In the genomic region with DNA sequence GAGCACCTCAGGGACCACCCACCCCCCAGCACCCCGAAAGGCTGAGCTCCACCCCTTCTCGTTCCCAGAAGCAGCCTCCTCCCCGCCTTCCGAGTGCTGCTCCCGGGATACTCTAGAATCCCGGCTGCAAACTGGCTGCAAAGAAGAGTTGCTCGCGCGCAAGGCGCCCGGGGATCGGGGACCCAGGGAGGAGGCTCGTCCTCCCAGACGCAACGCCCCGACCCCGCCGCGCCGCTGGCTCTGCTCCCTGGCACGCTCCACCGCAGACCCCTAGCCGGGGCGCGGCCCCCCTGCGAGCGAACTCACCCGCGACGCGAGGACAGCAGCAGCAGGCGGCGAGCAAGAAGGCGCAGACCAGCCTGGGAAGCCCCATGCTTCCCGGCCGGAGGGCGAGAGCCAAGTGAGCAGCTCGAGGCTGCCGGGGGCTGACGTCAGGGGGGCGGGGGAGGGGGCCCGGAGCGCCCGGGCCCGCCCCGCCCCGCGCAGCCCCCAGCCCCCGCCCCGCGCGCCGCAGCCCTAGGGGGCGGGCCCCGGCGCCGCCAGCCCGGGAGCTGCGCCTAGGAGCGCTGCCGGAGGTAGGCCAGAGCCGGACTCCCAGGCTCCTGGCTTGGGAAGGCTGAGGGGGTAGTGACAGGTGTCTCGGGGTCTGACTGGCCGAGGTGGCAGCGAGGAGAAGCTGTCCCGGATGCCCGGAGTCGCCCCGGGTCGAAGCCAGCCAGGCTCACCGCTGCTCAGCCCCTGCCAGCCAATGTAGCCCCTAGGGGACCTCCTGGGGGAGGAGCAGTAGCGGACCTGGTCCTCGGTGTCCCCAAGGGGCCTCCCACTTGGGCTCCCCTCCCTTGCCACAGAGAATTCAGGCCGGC, we compare ENCODE assay signal across 8 cellular contexts. TPM values are rescaled to one million over a fixed set of nuclear protein-coding genes. Genes with fewer than 3 reads are reported as not detected.
DNase-seq lines count a peak whose midpoint lies in the region; ATAC-seq and TF ChIP-seq lines count a peak whose summit lies in the region.

A gene with protein sequence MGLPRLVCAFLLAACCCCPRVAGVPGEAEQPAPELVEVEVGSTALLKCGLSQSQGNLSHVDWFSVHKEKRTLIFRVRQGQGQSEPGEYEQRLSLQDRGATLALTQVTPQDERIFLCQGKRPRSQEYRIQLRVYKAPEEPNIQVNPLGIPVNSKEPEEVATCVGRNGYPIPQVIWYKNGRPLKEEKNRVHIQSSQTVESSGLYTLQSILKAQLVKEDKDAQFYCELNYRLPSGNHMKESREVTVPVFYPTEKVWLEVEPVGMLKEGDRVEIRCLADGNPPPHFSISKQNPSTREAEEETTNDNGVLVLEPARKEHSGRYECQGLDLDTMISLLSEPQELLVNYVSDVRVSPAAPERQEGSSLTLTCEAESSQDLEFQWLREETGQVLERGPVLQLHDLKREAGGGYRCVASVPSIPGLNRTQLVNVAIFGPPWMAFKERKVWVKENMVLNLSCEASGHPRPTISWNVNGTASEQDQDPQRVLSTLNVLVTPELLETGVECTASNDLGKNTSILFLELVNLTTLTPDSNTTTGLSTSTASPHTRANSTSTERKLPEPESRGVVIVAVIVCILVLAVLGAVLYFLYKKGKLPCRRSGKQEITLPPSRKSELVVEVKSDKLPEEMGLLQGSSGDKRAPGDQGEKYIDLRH (minus strand): TSS at position 402 of the 863 bp plus-strand sequence. CDS start 29 bp downstream, at position 373.

- intact Hi-C loops in uterus (cut with DNase I; ENCODE audit: low total_unique reads) = no loop called here

- TF ChIP-seq POLR2A in GM19099 (IDR thresholded peaks at IDR 0.05; ENCODE audit: extremely low read depth, insufficient read length, low read depth) (peak; percentile 63), uterus (IDR thresholded peaks at IDR 0.05) (peak; percentile 38 to 71)

- TF ChIP-seq CTCF in epithelial cell of proximal tubule (conservative IDR thresholded peaks at IDR 0.05; ENCODE audit: low read depth, low read length) (no peak), uterus (IDR thresholded peaks at IDR 0.05) (peak in 1 of 4 experiments; percentile 14)

- H3K4me1 ChIP-seq in muscle layer of colon (ENCODE audit: insufficient read depth, low read length) (peaks cover 58% of the 10 kb centered on the region), uterus (peaks cover 0 to 6% of the 10 kb centered on the region in 2 donors)

- H3K4me3 ChIP-seq in epithelial cell of proximal tubule (ENCODE audit: low read depth, low read length) (peak within 1 kb of the TSS; percentile 76), muscle layer of colon (ENCODE audit: low read depth in 1 of 2, low read length in 2 of 2) (peak within 1 kb of the TSS; percentile 81 to 87), uterus (peak within 1 kb of the TSS; percentile 58 to 67)

- H3K36me3 ChIP-seq in muscle layer of colon (ENCODE audit: insufficient read depth, low read length) = peaks cover 32% of the 10 kb centered on the region
- no peaks in the 10 kb centered on the region for H3K36me3 ChIP-seq in uterus

- peak within 1 kb of the TSS; percentile 92 for H3K9ac ChIP-seq in muscle layer of colon (ENCODE audit: low read length)

- H3K27ac ChIP-seq in muscle layer of colon (ENCODE audit: low read depth, low read length) (peak within 1 kb of the TSS; percentile 99), uterus (peak within 1 kb of the TSS; percentile 93 to 94)

- no peak for DNase-seq in A172 (ENCODE audit: low spot score)
- DNase-seq in SK-N-DZ (ENCODE audit: low spot score) = peak; percentile 50
- no peak for DNase-seq in epithelial cell of proximal tubule (ENCODE audit: low read depth)
- peak; percentile 57 to 64 for DNase-seq in uterus

- ATAC-seq in HG03175 (IDR thresholded peaks at IDR 0.05; ENCODE audit: unreplicated experiment) (no peak), GM21529 (IDR thresholded peaks at IDR 0.05; ENCODE audit: unreplicated experiment) (no peak)

- H3K9me3 ChIP-seq in muscle layer of colon (ENCODE audit: low read length) (no peaks in the 10 kb centered on the region), uterus (no peaks in the 10 kb centered on the region)

- no peaks in the 10 kb centered on the region for H3K27me3 ChIP-seq in muscle layer of colon (ENCODE audit: control insufficient read depth in 1 of 2, insufficient read depth in 2 of 2, low read length in 2 of 2)
- H3K27me3 ChIP-seq in uterus = no peaks in the 10 kb centered on the region

RNA-seq across cellular contexts. Expression of the gene that starts here (rescaled TPM):
- 25.4 and 42.9 TPM in 2 replicates for total RNA-seq in A172 (2014; rRNA removed; shearing (Covaris generic))
- polyA plus RNA-seq in SK-N-DZ (2014; cell fraction: cytosol; rRNA removed) = 53.3 and 95.1 TPM in 2 replicates
- 53.4 and 56.1 TPM in 2 replicates for polyA plus RNA-seq in SK-N-DZ (2014; cell fraction: nucleus; rRNA removed)
- total RNA-seq in epithelial cell of proximal tubule (660 and 1,105 TPM in 2 replicates), uterus (100 to 1,000 TPM; 228 to 564 (median 354) TPM)

Comparison
In these comparisons a context has a peak if more than half of its experiments do, and no peak if none do; other contexts are left out.
1. DNase-seq: peak in SK-N-DZ (single experiment) and uterus (2 of 2); none in A172 (single experiment) and epithelial cell of proximal tubule (single experiment).
2. Peak in every context shown above with its lines, with median percentiles within 50 percentile points of each other: H3K4me3 ChIP-seq.